28 cellular contexts compared by ENCODE assay signal in genomic region chr11:65087216-65087615, GRCh38.
"Had no signal": no experiment of that assay in that cellular context is flagged by ENCODE, and none has a peak within 500 bp of the region (broad histone marks: within the 10 kb centered on the region; RNA-seq: fewer than 3 reads in every experiment).

No MANE protein-coding gene starts in this region.

- H3K9me3 Mint-ChIP-seq: endodermal cell; nephron; stimulated activated naive CD8-positive, alpha-beta T cell treated with anti-CD3 and anti-CD28 coated beads, Interleukin-15, amount 100 ng/mL, for 72 hours had no signal

- ATAC-seq: esophagus mucosa; gastrocnemius medialis; left cardiac atrium; left lung; naive thymus-derived CD4-positive, alpha-beta T cell; stimulated activated naive CD8-positive, alpha-beta T cell treated with anti-CD3 and anti-CD28 coated beads, Interleukin-15, amount 100 ng/mL, for 72 hours; upper lobe of right lung had no signal

- H3K79me2 ChIP-seq: parathyroid adenoma had no signal

- DNase-seq: dorsolateral prefrontal cortex; effector CD8-positive, alpha-beta T cell; endodermal cell; foreskin fibroblast; gastrocnemius medialis; head of caudate nucleus; left cardiac atrium; left lung; mammary epithelial cell; mesendoderm; midbrain; naive thymus-derived CD4-positive, alpha-beta T cell; small intestine; stimulated activated CD4-positive, alpha-beta T cell treated with anti-CD3 and anti-CD28 coated beads, Interleukin-15, amount 100 ng/mL, for 24 hours; stimulated activated CD4-positive, alpha-beta T cell treated with anti-CD3 and anti-CD28 coated beads, Interleukin-2, amount 100 ng/mL, for 48 hours; stimulated activated naive CD4-positive, alpha-beta T cell; stimulated activated naive CD8-positive, alpha-beta T cell treated with anti-CD3 and anti-CD28 coated beads, Interleukin-15, amount 100 ng/mL, for 72 hours; transverse colon; upper lobe of right lung; uterus had no signal

- H3K4me3 Mint-ChIP-seq: endodermal cell; stimulated activated naive CD8-positive, alpha-beta T cell treated with anti-CD3 and anti-CD28 coated beads, Interleukin-15, amount 100 ng/mL, for 72 hours had no signal

- H3K9me3 ChIP-seq: gastrocnemius medialis, left lung, prostate gland, right atrium auricular region, suprapubic skin, transverse colon, upper lobe of right lung, uterus had no signal

- H3K27me3 Mint-ChIP-seq: stimulated activated naive CD8-positive, alpha-beta T cell treated with anti-CD3 and anti-CD28 coated beads, Interleukin-15, amount 100 ng/mL, for 72 hours had no signal

- H3K27me3 ChIP-seq: dorsolateral prefrontal cortex, gastrocnemius medialis, hepatocyte, left lung, right atrium auricular region, suprapubic skin, transverse colon, upper lobe of right lung, uterus had no signal

- H3K4me2 ChIP-seq: hepatocyte had no signal

- H3K36me3 ChIP-seq: uterus had no signal

- H3K27ac Mint-ChIP-seq: endodermal cell; nephron; stimulated activated naive CD8-positive, alpha-beta T cell treated with anti-CD3 and anti-CD28 coated beads, Interleukin-15, amount 100 ng/mL, for 72 hours had no signal

- H3K4me3 ChIP-seq: dorsolateral prefrontal cortex, gastrocnemius medialis, hepatocyte, left lung, prostate gland, right atrium auricular region, suprapubic skin, transverse colon, upper lobe of right lung, uterus had no signal

- H3K9ac ChIP-seq: parathyroid adenoma had no signal

- H3K27ac ChIP-seq: dorsolateral prefrontal cortex, epithelial cell of prostate, gastrocnemius medialis, hepatocyte, left lung, parathyroid adenoma, prostate gland, right atrium auricular region, suprapubic skin, transverse colon, upper lobe of right lung, uterus had no signal

- H2AFZ ChIP-seq: hepatocyte, parathyroid adenoma had no signal
